ENCODE assay signal across 16 cellular contexts in genomic region chr4:112522389-112522788, GRCh38. TPM values are rescaled to one million over a fixed set of nuclear protein-coding genes. Genes with fewer than 3 reads are reported as not detected.
DNase-seq lines count a peak whose midpoint lies in the region; ATAC-seq and TF ChIP-seq lines count a peak whose summit lies in the region.
"Had no signal": no experiment of that assay in that cellular context is flagged by ENCODE, and none has a peak within 500 bp of the region (broad histone marks: within the 10 kb centered on the region; RNA-seq: fewer than 3 reads in every experiment).

No MANE protein-coding gene starts in this region.

- no peaks in the 10 kb centered on the region for H3K36me3 Mint-ChIP-seq in CD4-positive, alpha-beta T cell (ENCODE audit: low read depth)
- peaks cover 2% of the 10 kb centered on the region for H3K36me3 Mint-ChIP-seq in activated B cell treated with CpG ODN at 0.5 μM for 24 hours (ENCODE audit: low read depth)
- H3K36me3 Mint-ChIP-seq in naive thymus-derived CD4-positive, alpha-beta T cell: peaks cover 0 to 10% (median 6%) of the 10 kb centered on the region in 5 donors

- intact Hi-C loops in CD4-positive, alpha-beta T cell (cut with DNase I, micrococcal nuclease): loop anchor here (5.0 kb wide), 2 partner anchors 115 to 290 kb away; partner anchors contain the start of genes AP1AR (in 2 of the 2), LARP7 (in 1 of the 2) and ZGRF1 (in 1 of the 2)
- intact Hi-C loops in activated B cell treated with CpG ODN at 0.5 μM for 24 hours (cut with micrococcal nuclease): loop anchor here (2.0 to 10.0 kb wide), 6 partner anchors 14 to 415 kb away; partner anchors contain the start of genes FAM241A, LARP7 and ZGRF1
- intact Hi-C loops in naive thymus-derived CD4-positive, alpha-beta T cell (cut with micrococcal nuclease): loop anchor here (2.0 to 10.0 kb wide), 6 partner anchors 14 to 1900 kb away; partner anchors contain the start of gene PITX2 (in 1 of the 2)
- intact Hi-C loops in testis (cut with DNase I; ENCODE audit: low total_unique reads): no loop called here

- H3K4me3 Mint-ChIP-seq in CD4-positive, alpha-beta T cell: peak overlapping the region; percentile 89
- H3K4me3 Mint-ChIP-seq in activated B cell treated with CpG ODN at 0.5 μM for 24 hours: peak overlapping the region; percentile 32
- H3K4me3 Mint-ChIP-seq in naive thymus-derived CD4-positive, alpha-beta T cell: peak overlapping the region; percentile 6 to 93 (median 88)

- no peak overlapping the region for H3K27ac ChIP-seq in BLaER1 treated with 17β-estradiol and CSF1 and Interleukin-3, amounts not matched to agents 10 nM and 100 nM
- no peak overlapping the region for H3K27ac ChIP-seq in CD4-positive, alpha-beta T cell (ENCODE audit: low read depth, low read length)
- no peak overlapping the region for H3K27ac ChIP-seq in naive thymus-derived CD4-positive, alpha-beta T cell (ENCODE audit: low read depth, low read length)
- no peak overlapping the region for H3K27ac ChIP-seq in testis
- H3K27ac ChIP-seq: ovary, upper lobe of left lung had no signal

- H3K27ac Mint-ChIP-seq in CD4-positive, alpha-beta T cell: no peak overlapping the region
- no peak overlapping the region for H3K27ac Mint-ChIP-seq in activated B cell treated with CpG ODN at 0.5 μM for 24 hours
- H3K27ac Mint-ChIP-seq in naive thymus-derived CD4-positive, alpha-beta T cell: no peak overlapping the region

- H3K4me1 ChIP-seq in BLaER1 treated with 17β-estradiol and CSF1 and Interleukin-3, amounts not matched to agents 10 nM and 100 nM: peaks cover 0 to 11% (median 8%) of the 10 kb centered on the region in 10 experiments; a peak in 15 of 20 replicates
- peaks cover 14 to 29% of the 10 kb centered on the region in 2 donors for H3K4me1 ChIP-seq in naive thymus-derived CD4-positive, alpha-beta T cell (ENCODE audit: control insufficient read depth in 2 of 2, insufficient read depth in 2 of 2, low read length in 2 of 2)
- no peaks in the 10 kb centered on the region for H3K4me1 ChIP-seq in testis

- H3K27me3 Mint-ChIP-seq in CD4-positive, alpha-beta T cell: peaks cover 92% of the 10 kb centered on the region
- peaks cover 63% of the 10 kb centered on the region for H3K27me3 Mint-ChIP-seq in activated B cell treated with CpG ODN at 0.5 μM for 24 hours
- peaks cover 67 to 93% (median 73%) of the 10 kb centered on the region in 5 donors for H3K27me3 Mint-ChIP-seq in naive thymus-derived CD4-positive, alpha-beta T cell

- H3K4me3 ChIP-seq in BLaER1 treated with 17β-estradiol and CSF1 and Interleukin-3, amounts not matched to agents 10 nM and 100 nM: peak overlapping the region in 5 of 10 experiments; percentile 46 to 62 (median 50); a peak in 4 of 20 replicates
- H3K4me3 ChIP-seq in naive thymus-derived CD4-positive, alpha-beta T cell (ENCODE audit: low read length): no peak overlapping the region
- peak overlapping the region in 1 of 2 donors; percentile 40 for H3K4me3 ChIP-seq in testis

- TF ChIP-seq POLR2A in testis (IDR thresholded peaks at IDR 0.05): no peak

- ATAC-seq in CD4-positive, alpha-beta T cell (ENCODE audit: poor library complexity): no peak
- no peak for ATAC-seq in activated B cell treated with CpG ODN at 0.5 μM for 24 hours (ENCODE audit: low read depth)
- no peak for ATAC-seq in naive thymus-derived CD4-positive, alpha-beta T cell
- no peak for ATAC-seq in HG03139 (IDR thresholded peaks at IDR 0.05; ENCODE audit: unreplicated experiment)
- ATAC-seq in HG02884 (IDR thresholded peaks at IDR 0.05; ENCODE audit: unreplicated experiment): no peak

- peaks cover 34 to 41% (median 39%) of the 10 kb centered on the region in 11 experiments for H3K9me3 ChIP-seq in BLaER1 treated with 17β-estradiol and CSF1 and Interleukin-3, amounts not matched to agents 10 nM and 100 nM (replicated peaks in 1 of 11)
- H3K9me3 ChIP-seq in CD4-positive, alpha-beta T cell (ENCODE audit: control insufficient read depth, low read length): peaks cover 9% of the 10 kb centered on the region
- H3K9me3 ChIP-seq in naive thymus-derived CD4-positive, alpha-beta T cell (ENCODE audit: control insufficient read depth in 2 of 3, low read length in 3 of 3): peaks cover 0 to 6% (median 4%) of the 10 kb centered on the region in 3 experiments
- no peaks in the 10 kb centered on the region for H3K9me3 ChIP-seq in testis

- peaks cover 0 to 53% (median 10%) of the 10 kb centered on the region in 11 experiments; a peak in 17 of 22 replicates for H4K20me1 ChIP-seq in BLaER1 treated with 17β-estradiol and CSF1 and Interleukin-3, amounts not matched to agents 10 nM and 100 nM

- peak overlapping the region; percentile 45 to 95 (median 72); a peak in 14 of 22 replicates for H3K4me2 ChIP-seq in BLaER1 treated with 17β-estradiol and CSF1 and Interleukin-3, amounts not matched to agents 10 nM and 100 nM

- no peak for DNase-seq in CD4-positive, alpha-beta T cell
- no peak for DNase-seq in activated B cell treated with CpG ODN at 0.5 μM for 24 hours
- no peak for DNase-seq in naive thymus-derived CD4-positive, alpha-beta T cell
- no peak for DNase-seq in NCI-H146 (lab: John Stamatoyannopoulos, UW)
- DNase-seq in testis: no peak
- DNase-seq: hippocampal formation, midbrain, NCI-H2081, NCI-H524 had no signal

- H3K36me3 ChIP-seq in BLaER1 treated with 17β-estradiol and CSF1 and Interleukin-3, amounts not matched to agents 10 nM and 100 nM: no peaks in the 10 kb centered on the region
- no peaks in the 10 kb centered on the region for H3K36me3 ChIP-seq in naive thymus-derived CD4-positive, alpha-beta T cell (ENCODE audit: control insufficient read depth in 2 of 3, insufficient read depth in 3 of 3, low read length in 3 of 3)
- no peaks in the 10 kb centered on the region for H3K36me3 ChIP-seq in testis (ENCODE audit: low read depth, missing control alignments)
- H3K36me3 ChIP-seq: ovary, upper lobe of left lung had no signal

- no peak overlapping the region for H3K9ac ChIP-seq in BLaER1 treated with 17β-estradiol and CSF1 and Interleukin-3, amounts not matched to agents 10 nM and 100 nM

- CTCF ChIA-PET in CD4-positive, alpha-beta T cell (lab: Charles Lee): interaction anchor here (0.8 to 1.4 kb wide), 3 partner anchors 10 to 194 kb away, joined by 3 to 8 read pairs (median 3); no protein-coding TSS in a partner anchor
- CTCF ChIA-PET in activated B cell treated with CpG ODN at 0.5 μM for 24 hours (lab: Charles Lee): interaction anchor here (1.2 to 4.7 kb wide), 6 partner anchors 11 to 422 kb away, joined by 5 to 60 read pairs (median 26); no protein-coding TSS in a partner anchor
- CTCF ChIA-PET in naive thymus-derived CD4-positive, alpha-beta T cell (lab: Charles Lee): interaction anchor here (0.8 to 3.6 kb wide), 4 partner anchors 12 to 674 kb away, joined by 3 to 14 read pairs (median 3); no protein-coding TSS in a partner anchor

- H3K4me1 Mint-ChIP-seq in CD4-positive, alpha-beta T cell (ENCODE audit: low read depth): peaks cover 66% of the 10 kb centered on the region
- H3K4me1 Mint-ChIP-seq in activated B cell treated with CpG ODN at 0.5 μM for 24 hours: peaks cover 42% of the 10 kb centered on the region
- H3K4me1 Mint-ChIP-seq in naive thymus-derived CD4-positive, alpha-beta T cell: peaks cover 26 to 59% (median 47%) of the 10 kb centered on the region in 7 donors

- TF ChIP-seq CTCF in CD4-positive, alpha-beta T cell (IDR thresholded peaks at IDR 0.05): no peak
- TF ChIP-seq CTCF in activated B cell treated with CpG ODN at 0.5 μM for 24 hours (IDR thresholded peaks at IDR 0.05) (no peak), testis (IDR thresholded peaks at IDR 0.05) (no peak)

- peaks cover 84 to 95% (median 93%) of the 10 kb centered on the region in 11 experiments for H3K27me3 ChIP-seq in BLaER1 treated with 17β-estradiol and CSF1 and Interleukin-3, amounts not matched to agents 10 nM and 100 nM
- peaks cover 67% of the 10 kb centered on the region for H3K27me3 ChIP-seq in CD4-positive, alpha-beta T cell (ENCODE audit: control insufficient read depth, insufficient read depth, low read length)
- H3K27me3 ChIP-seq in naive thymus-derived CD4-positive, alpha-beta T cell (ENCODE audit: control insufficient read depth in 2 of 2, insufficient read depth in 2 of 2, low read length in 2 of 2): peaks cover 25 to 52% of the 10 kb centered on the region in 2 donors
- H3K27me3 ChIP-seq in testis: peaks cover 8% of the 10 kb centered on the region

- POLR2A ChIA-PET in CD4-positive, alpha-beta T cell (lab: Charles Lee): no interaction called here
- POLR2A ChIA-PET in activated B cell treated with CpG ODN at 0.5 μM for 24 hours (lab: Charles Lee): interaction anchor here (0.6 to 1.6 kb wide), 4 partner anchors 12 to 291 kb away, joined by 3 to 13 read pairs (median 4); partner anchors contain the start of gene AP1AR
- POLR2A ChIA-PET in naive thymus-derived CD4-positive, alpha-beta T cell (lab: Charles Lee): interaction anchor here (1.3 kb wide), 1 partner anchor 12 kb away, joined by 3 read pairs; no protein-coding TSS in a partner anchor

- 8 to 12% methylated on average over 15 of the region's 15 CpGs for WGBS in testis, 2 donors

- peaks cover 6% of the 10 kb centered on the region for H3K9me3 Mint-ChIP-seq in CD4-positive, alpha-beta T cell
- H3K9me3 Mint-ChIP-seq in activated B cell treated with CpG ODN at 0.5 μM for 24 hours: no peaks in the 10 kb centered on the region
- peaks cover 0 to 39% (median 7%) of the 10 kb centered on the region in 11 donors for H3K9me3 Mint-ChIP-seq in naive thymus-derived CD4-positive, alpha-beta T cell

RNA-seq across cellular contexts. Expression of gene NEUROG2, which starts 6.4 kb away (rescaled TPM):
- total RNA-seq in CD4-positive, alpha-beta T cell: not detected
- total RNA-seq in activated B cell treated with CpG ODN at 0.5 μM for 24 hours: not detected in 2 replicates
- total RNA-seq in naive thymus-derived CD4-positive, alpha-beta T cell: under 1 TPM in 1 of 5 experiments, not detected in 4; 0.10 TPM
- polyA plus RNA-seq in naive thymus-derived CD4-positive, alpha-beta T cell: not detected
- 1 to 10 TPM in 1 of 2 donors, under 1 TPM in 1; 0.62 to 3.8 TPM for total RNA-seq in testis
- polyA plus RNA-seq in testis (ENCODE audit: insufficient read depth, low read depth, low replicate concordance): 4.1 TPM
- total RNA-seq: ovary, skeletal muscle tissue, upper lobe of left lung had no signal
- polyA plus RNA-seq: BJ, ovary had no signal

Comparison
In these comparisons a context has a peak if more than half of its experiments do, and no peak if none do; other contexts are left out.
1. H3K4me3 Mint-ChIP-seq: peak in every context shown above with its lines; median percentile 89 in CD4-positive, alpha-beta T cell; 88 in naive thymus-derived CD4-positive, alpha-beta T cell; 32 in activated B cell treated with CpG ODN at 0.5 μM for 24 hours.